In genomic region chr14:100725587-100726387, GRCh38 we compare ENCODE assay signal across 15 cellular contexts. TPM values are rescaled to one million over a fixed set of nuclear protein-coding genes. Genes with fewer than 3 reads are reported as not detected.
DNase-seq lines count a peak whose midpoint lies in the region; ATAC-seq, FAIRE-seq and TF ChIP-seq lines count a peak whose summit lies in the region.
"Had no signal": no experiment of that assay in that cellular context is flagged by ENCODE, and none has a peak within 500 bp of the region (broad histone marks: within the 10 kb centered on the region; RNA-seq: fewer than 3 reads in every experiment).

No MANE protein-coding gene starts in this region.

- in situ Hi-C loops in K562 (cut with MboI): no loop called here

- no peak overlapping the region for H3K4me2 ChIP-seq in K562 (ENCODE audit: insufficient read depth, low read length)
- H3K4me2 ChIP-seq in trophoblast cell (ENCODE audit: low read length): no peak overlapping the region
- H3K4me2 ChIP-seq: BLaER1 had no signal

- TF ChIP-seq EP300 in K562 (IDR thresholded peaks at IDR 0.05; ENCODE audit: low read length): no peak

- no peak for TF ChIP-seq RAD21 in K562 (CRISPR knock-in tag; conservative IDR thresholded peaks at IDR 0.05 in 1 of 2, IDR thresholded peaks at IDR 0.05 in 1 of 2)

- intact Hi-C loops in K562 (cut with micrococcal nuclease): no loop called here

- DNase-seq in DMS 273 (lab: John Stamatoyannopoulos, UW; ENCODE audit: unreplicated experiment) (peak; percentile 24), DMS 273 treated with DMSO at 0.1 percent for 48 hours (lab: John Stamatoyannopoulos, UW) (no peak), K562 (ENCODE audit: extremely low read depth in 1 of 4, low spot score in 3 of 4) (no peak), trophoblast cell (no peak), NCI-H1417 (lab: John Stamatoyannopoulos, UW) (no peak)
- DNase-seq in activated CD8-positive, alpha-beta memory T cell treated with anti-CD3 and anti-CD28 coated beads, Interleukin-2, amount 50 U/mL, for 48 hours: no peak
- DNase-seq: CD8-positive, alpha-beta memory T cell; HCEC 1CT; MG63; SIG-M5 had no signal

- H3K9me3 ChIP-seq in K562 (replicated peaks; ENCODE audit: control insufficient read depth, insufficient read depth, low read depth, low read length) (no peaks in the 10 kb centered on the region), iPS-20b (ENCODE audit: insufficient read depth, low read depth, low read length) (no peaks in the 10 kb centered on the region; the same call in 1 of the 2 replicates), trophoblast cell (ENCODE audit: insufficient read depth, low read depth, low read length) (peaks cover 10% of the 10 kb centered on the region)
- H3K9me3 ChIP-seq: MG63 had no signal

- no peaks in the 10 kb centered on the region for H3K9me1 ChIP-seq in K562 (ENCODE audit: control insufficient read depth, insufficient read depth, low read length)

- no peaks in the 10 kb centered on the region for H3K79me1 ChIP-seq in trophoblast cell (ENCODE audit: low read length)

- no peak overlapping the region for H3K14ac ChIP-seq in trophoblast cell (ENCODE audit: low read length)

- H3K18ac ChIP-seq in trophoblast cell (ENCODE audit: low read length): no peak overlapping the region

- H3K4me3 ChIP-seq in K562 (no peak overlapping the region), iPS-20b (ENCODE audit: low read length) (peak overlapping the region; percentile 45; the same call in 1 of the 2 replicates), trophoblast cell (ENCODE audit: low read depth, low read length) (peak overlapping the region; percentile 24)
- H3K4me3 ChIP-seq: BLaER1, MG63 had no signal

- no peak overlapping the region for H4K12ac ChIP-seq in trophoblast cell (ENCODE audit: low read depth, low read length)

- ATAC-seq in K562 (no peak), HG02884 (IDR thresholded peaks at IDR 0.05; ENCODE audit: unreplicated experiment) (no peak)

- H3K79me2 ChIP-seq in K562 (ENCODE audit: control insufficient read depth, insufficient read depth, low read length): peaks cover 9% of the 10 kb centered on the region; the same call in 1 of the 3 replicates
- H3K79me2 ChIP-seq in trophoblast cell (ENCODE audit: control insufficient read depth, insufficient read depth, low read length, poor library complexity): no peaks in the 10 kb centered on the region

- no TSS peak for BruUV-seq in K562 (replicated peaks; lab: Mats Ljungman, UMichigan)

- no peak overlapping the region for H2AK5ac ChIP-seq in trophoblast cell (ENCODE audit: low read length)

- no peak for TF ChIP-seq POLR2A in K562 (conservative IDR thresholded peaks at IDR 0.05)

- no peak overlapping the region for H2BK5ac ChIP-seq in trophoblast cell (ENCODE audit: low read depth, low read length, poor library complexity)

- 55% methylated on average over 16 of the region's 33 CpGs for WGBS in K562 (ENCODE audit: insufficient coverage, low coverage, missing lambda C conversion rate)
- WGBS in trophoblast cell (ENCODE audit: extremely low coverage, insufficient coverage, insufficient read length): no CpG with 5 or more reads among the region's 33 CpGs

- H2BK12ac ChIP-seq in trophoblast cell (ENCODE audit: low read length): no peak overlapping the region

- CTCF ChIA-PET in K562 (lab: Yijun Ruan, JAX; ENCODE audit: low intra/inter-chr PET ratio): no interaction called here

- peaks cover 5 to 24% of the 10 kb centered on the region in 2 experiments; a peak in 3 of 5 replicates for H3K4me1 ChIP-seq in K562 (replicated peaks in 1 of 2; ENCODE audit: control insufficient read depth in 2 of 2, insufficient read depth in 2 of 2, low read length in 2 of 2)
- peaks cover 7% of the 10 kb centered on the region; the same call in 1 of the 2 replicates for H3K4me1 ChIP-seq in iPS-20b (ENCODE audit: insufficient read depth, low read length)
- no peaks in the 10 kb centered on the region for H3K4me1 ChIP-seq in trophoblast cell (ENCODE audit: control insufficient read depth in 1 of 2, insufficient read depth in 2 of 2, low read length in 2 of 2)

- POLR2A ChIA-PET in K562 (lab: Yijun Ruan, JAX): no interaction called here

- no peaks in the 10 kb centered on the region for H4K20me1 ChIP-seq in K562 (replicated peaks; ENCODE audit: control insufficient read depth, insufficient read depth, low read length)
- H4K20me1 ChIP-seq: BLaER1 had no signal

- no peak for FAIRE-seq in K562 (lab: Jason Lieb, UNC)
- FAIRE-seq: RCC 7860 had no signal

- no peak overlapping the region for H4K91ac ChIP-seq in trophoblast cell (ENCODE audit: low read depth, low read length)

- H3K27ac ChIP-seq in K562 (ENCODE audit: extremely low read depth, low read depth, low read length) (no peak overlapping the region), iPS-20b (ENCODE audit: low read length) (no peak overlapping the region), trophoblast cell (ENCODE audit: low read depth, low read length) (no peak overlapping the region)
- H3K27ac ChIP-seq: 22Rv1, BLaER1 had no signal

- no peak for TF ChIP-seq CTCF in K562 (IDR thresholded peaks at IDR 0.05 in 2 of 3, conservative IDR thresholded peaks at IDR 0.05 in 1 of 3; ENCODE audit: insufficient read depth in 2 of 3, low read depth in 1 of 3, low read length in 3 of 3)

- peaks cover 0 to 15% of the 10 kb centered on the region in 2 experiments; a peak in 3 of 5 replicates for H3K27me3 ChIP-seq in K562 (ENCODE audit: control insufficient read depth in 2 of 2, insufficient read depth in 2 of 2, low read length in 2 of 2)
- H3K27me3 ChIP-seq in iPS-20b (ENCODE audit: insufficient read depth, low read length): peaks cover 92% of the 10 kb centered on the region
- peaks cover 27% of the 10 kb centered on the region for H3K27me3 ChIP-seq in trophoblast cell (ENCODE audit: insufficient read depth, low read length)
- H3K27me3 ChIP-seq: MG63 had no signal

- H4K8ac ChIP-seq in trophoblast cell (ENCODE audit: low read depth, low read length): no peak overlapping the region

- H2BK120ac ChIP-seq in trophoblast cell (ENCODE audit: insufficient read depth, low read length, poor library complexity): no peak overlapping the region

- H2AFZ ChIP-seq in K562 (ENCODE audit: low read depth, low read length): no peak overlapping the region
- no peak overlapping the region for H2AFZ ChIP-seq in trophoblast cell (ENCODE audit: insufficient read depth, low read length, poor library complexity)

- H3K4ac ChIP-seq in trophoblast cell (ENCODE audit: low read depth, low read length): no peak overlapping the region

- no peak overlapping the region for H3K23ac ChIP-seq in trophoblast cell (ENCODE audit: low read length)

- H3K36me3 ChIP-seq in K562 (ENCODE audit: control insufficient read depth, insufficient read depth, low read length) (no peaks in the 10 kb centered on the region), iPS-20b (ENCODE audit: insufficient read depth, low read depth, low read length) (no peaks in the 10 kb centered on the region), trophoblast cell (ENCODE audit: control insufficient read depth in 1 of 2, insufficient read depth in 2 of 2, low read length in 2 of 2) (no peaks in the 10 kb centered on the region)
- H3K36me3 ChIP-seq: BLaER1, MG63 had no signal

- H3K9ac ChIP-seq in K562 (ENCODE audit: insufficient read depth in 1 of 2, low read depth in 2 of 2, low read length in 2 of 2) (no peak overlapping the region), iPS-20b (ENCODE audit: low read depth, low read length) (no peak overlapping the region), trophoblast cell (ENCODE audit: low read length) (no peak overlapping the region)
- H3K9ac ChIP-seq: BLaER1 had no signal

TF ChIP-seq in K562, 482 proteins besides CTCF, POLR2A, EP300 and RAD21:
- TF ChIP-seq, protein P1, sequence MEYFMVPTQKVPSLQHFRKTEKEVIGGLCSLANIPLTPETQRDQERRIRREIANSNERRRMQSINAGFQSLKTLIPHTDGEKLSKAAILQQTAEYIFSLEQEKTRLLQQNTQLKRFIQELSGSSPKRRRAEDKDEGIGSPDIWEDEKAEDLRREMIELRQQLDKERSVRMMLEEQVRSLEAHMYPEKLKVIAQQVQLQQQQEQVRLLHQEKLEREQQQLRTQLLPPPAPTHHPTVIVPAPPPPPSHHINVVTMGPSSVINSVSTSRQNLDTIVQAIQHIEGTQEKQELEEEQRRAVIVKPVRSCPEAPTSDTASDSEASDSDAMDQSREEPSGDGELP (CRISPR knock-in tag; IDR thresholded peaks at IDR 0.05; ENCODE audit: borderline replicate concordance): 0 out of 2 replicates have a peak, but pooled peaks have one; percentile 22
- no peak for TF ChIP-seq NELFE (IDR thresholded peaks at IDR 0.05; ENCODE audit: insufficient read depth, insufficient read length)
- no peak for TF ChIP-seq GATAD2B (IDR thresholded peaks at IDR 0.05; ENCODE audit: borderline replicate concordance)
- peak; percentile 69; the same call in 1 of the 2 replicates for TF ChIP-seq ZNF263 (CRISPR knock-in tag; IDR thresholded peaks at IDR 0.05; ENCODE audit: borderline replicate concordance)

RNA-seq across cellular contexts. Expression of gene DLK1, which starts 0.9 kb away (rescaled TPM):
- total RNA-seq in K562 (2011; cell fraction: chromatin; rRNA removed; ENCODE audit: low replicate concordance): 16.9 and 103 TPM in 2 replicates
- total RNA-seq in K562 (2011; cell fraction: nucleolus; rRNA removed): 80.7 and 188 TPM in 2 replicates
- 58.2 and 70.2 TPM in 2 replicates for total RNA-seq in K562 (2011; cell fraction: nucleoplasm; rRNA removed)
- 11.8 and 12.5 TPM in 2 replicates for total RNA-seq in K562 (2014; rRNA removed)
- total RNA-seq in K562 (2014; rRNA removed; fragmentation: Illumina TruSeq; extraction: Trizol): 3.9 and 5.6 TPM in 2 replicates
- total RNA-seq in K562 (2015; rRNA removed; fragmentation: Illumina TruSeq; extraction: Trizol): 17.6 and 20.2 TPM in 2 replicates
- total RNA-seq in K562 (2021): 44.2 and 48.3 TPM in 2 replicates
- polyA plus RNA-seq in K562 (2011; rRNA removed): 97.2 and 430 TPM in 2 replicates
- 306 and 365 TPM in 2 replicates for polyA plus RNA-seq in K562 (2011; cell fraction: cytosol; rRNA removed)
- polyA plus RNA-seq in K562 (2011; cell fraction: nucleus; rRNA removed): 296 and 371 TPM in 2 replicates
- polyA plus RNA-seq in K562 (2012): 106 and 264 TPM in 2 replicates
- 15.3 and 36.5 TPM in 2 replicates for polyA plus RNA-seq in K562 (2014; fragmentation: Illumina TruSeq; extraction: Trizol)
- polyA plus RNA-seq in K562 (2014; fragmentation: Nextera tagmentation; extraction: Ambion mirVana): 1 to 10 TPM; 4.4 to 4.7 TPM
- 21.4 and 27.5 TPM in 2 replicates for polyA plus RNA-seq in K562 (2014; rRNA removed)
- polyA minus RNA-seq in K562 (2011; rRNA and poly(A)+ RNA removed): 35.4 and 85.9 TPM in 2 replicates
- polyA minus RNA-seq in K562 (2011; cell fraction: cytosol; rRNA and poly(A)+ RNA removed): 143 and 458 TPM in 2 replicates
- 44.6 and 117 TPM in 2 replicates for polyA minus RNA-seq in K562 (2011; cell fraction: nucleus; rRNA and poly(A)+ RNA removed)
- polyA plus RNA-seq in trophoblast cell (2013): 2.7 and 4.0 TPM in 2 replicates
- total RNA-seq: CD8-positive, alpha-beta memory T cell had no signal
- polyA plus RNA-seq: CD8-positive, alpha-beta memory T cell had no signal
